Comparison of ENCODE assay signal across 8 cellular contexts in genomic region chr21:14675774-14676530, GRCh38.
DNase-seq lines count a peak whose midpoint lies in the region; ATAC-seq and TF ChIP-seq lines count a peak whose summit lies in the region.

No MANE protein-coding gene starts in this region.

- intact Hi-C loops in mucosa of descending colon (cut with DNase I, micrococcal nuclease) = no loop called here

- H3K27me3 ChIP-seq in Peyer's patch = no peaks in the 10 kb centered on the region

- no peak for TF ChIP-seq POLR2A in GM18505 (IDR thresholded peaks at IDR 0.05; ENCODE audit: borderline replicate concordance, extremely low read depth, insufficient read depth, insufficient read length)
- TF ChIP-seq POLR2A in Peyer's patch (IDR thresholded peaks at IDR 0.05) = no peak

- H3K36me3 ChIP-seq in Peyer's patch (no peaks in the 10 kb centered on the region), mucosa of descending colon (ENCODE audit: low read depth) (no peaks in the 10 kb centered on the region)

- no peaks in the 10 kb centered on the region for H3K9me3 ChIP-seq in Peyer's patch
- H3K9me3 ChIP-seq in mucosa of descending colon = no peaks in the 10 kb centered on the region

- H3K4me3 ChIP-seq in Peyer's patch (no peak overlapping the region), mucosa of descending colon (no peak overlapping the region)

- peak; percentile 72 for ATAC-seq in GM18505 (IDR thresholded peaks at IDR 0.05; ENCODE audit: unreplicated experiment)
- peak; percentile 72 for ATAC-seq in HG02623 (IDR thresholded peaks at IDR 0.05; ENCODE audit: unreplicated experiment)
- ATAC-seq in mucosa of descending colon = peak; percentile 58
- no peak for ATAC-seq in HG03521 (IDR thresholded peaks at IDR 0.05; ENCODE audit: unreplicated experiment)

- no peak for TF ChIP-seq CTCF in Peyer's patch (IDR thresholded peaks at IDR 0.05)
- TF ChIP-seq CTCF in mucosa of descending colon (IDR thresholded peaks at IDR 0.05) = no peak

- H3K4me1 ChIP-seq in Peyer's patch = peaks cover 0 to 13% (median 0%) of the 10 kb centered on the region in 4 donors
- peaks cover 24% of the 10 kb centered on the region for H3K4me1 ChIP-seq in mucosa of descending colon (ENCODE audit: low read depth)

- DNase-seq in Peyer's patch (peak in 2 of 3 donors; percentile 62 to 63), mucosa of descending colon (peak in 1 of 3 donors; percentile 35), ureter (ENCODE audit: low spot score) (no peak), DMS153 (lab: John Stamatoyannopoulos, UW) (no peak), NCI-H345 (lab: John Stamatoyannopoulos, UW) (no peak)

- peak overlapping the region; percentile 23 to 67 (median 64) for H3K27ac ChIP-seq in Peyer's patch

Comparison
In these comparisons a context has a peak if more than half of its experiments do, and no peak if none do; other contexts are left out.
1. DNase-seq: peak in Peyer's patch (2 of 3); none in ureter (single experiment), DMS153 (single experiment) and NCI-H345 (single experiment).